ENCODE assay signal across 17 cellular contexts in genomic region chr2:24740142-24740541, GRCh38. TPM values are rescaled to one million over a fixed set of nuclear protein-coding genes. Genes with fewer than 3 reads are reported as not detected.
DNase-seq lines count a peak whose midpoint lies in the region; ATAC-seq, FAIRE-seq and TF ChIP-seq lines count a peak whose summit lies in the region.
"Had no signal": no experiment of that assay in that cellular context is flagged by ENCODE, and none has a peak within 500 bp of the region (broad histone marks: within the 10 kb centered on the region; RNA-seq: fewer than 3 reads in every experiment).

No MANE protein-coding gene starts in this region.

- no peaks in the 10 kb centered on the region for H3K9me3 Mint-ChIP-seq in effector memory CD8-positive, alpha-beta T cell
- H3K9me3 Mint-ChIP-seq: HFFc6 had no signal

- H3K27me3 ChIP-seq in HepG2 (ENCODE audit: control insufficient read depth in 1 of 2, insufficient read depth in 2 of 2, low read length in 2 of 2) (no peaks in the 10 kb centered on the region), right lobe of liver (no peaks in the 10 kb centered on the region), spleen (replicated peaks in 1 of 7) (no peaks in the 10 kb centered on the region)
- H3K27me3 ChIP-seq: BLaER1 had no signal

- no peak overlapping the region for H3K4me2 ChIP-seq in HepG2 (ENCODE audit: low read depth, low read length)
- H3K4me2 ChIP-seq: BLaER1 had no signal

- ATAC-seq in HepG2, result peak; percentile 69
- ATAC-seq in right lobe of liver, result no peak
- ATAC-seq in effector memory CD8-positive, alpha-beta T cell (replicated peaks), result no peak
- no peak for ATAC-seq in GM19328 (IDR thresholded peaks at IDR 0.05; ENCODE audit: unreplicated experiment)
- no peak for ATAC-seq in GM18858 (IDR thresholded peaks at IDR 0.05; ENCODE audit: unreplicated experiment)
- no peak for ATAC-seq in GM19023 (IDR thresholded peaks at IDR 0.05; ENCODE audit: unreplicated experiment)
- ATAC-seq: GM12878, K562 had no signal

- H3K36me3 Mint-ChIP-seq in effector memory CD8-positive, alpha-beta T cell (ENCODE audit: insufficient read depth), result peaks cover 38% of the 10 kb centered on the region

- no peak for FAIRE-seq in HepG2 (lab: Jason Lieb, UNC)
- FAIRE-seq: GM12878, GM18507, K562 had no signal

- BruUV-seq in HepG2 (replicated peaks; lab: Mats Ljungman, UMichigan), result no TSS peak

- no peaks in the 10 kb centered on the region for H3K9me3 ChIP-seq in HepG2 (ENCODE audit: low read length)
- no peaks in the 10 kb centered on the region for H3K9me3 ChIP-seq in right lobe of liver
- H3K9me3 ChIP-seq in spleen, result no peaks in the 10 kb centered on the region
- H3K9me3 ChIP-seq: BLaER1 had no signal

- POLR2A ChIA-PET in HepG2 (lab: Yijun Ruan, JAX), result no interaction called here

- TF ChIP-seq RAD21 in HepG2 (CRISPR knock-in tag; IDR thresholded peaks at IDR 0.05), result no peak

- H3K4me1 ChIP-seq in HepG2 (ENCODE audit: insufficient read depth, low read length), result no peaks in the 10 kb centered on the region
- no peaks in the 10 kb centered on the region for H3K4me1 ChIP-seq in right lobe of liver
- H3K4me1 ChIP-seq in spleen, result peaks cover 0 to 15% (median 2%) of the 10 kb centered on the region in 6 donors
- H3K4me1 ChIP-seq: BLaER1 had no signal

- in situ Hi-C loops in HepG2 (cut with HindIII; ENCODE audit: extremely low pct_ligation_motif_present, low pct_unique_long_range_greater_than_20kb), result no loop called here

- H4K20me1 ChIP-seq in HepG2 (ENCODE audit: insufficient read depth, low read length), result no peaks in the 10 kb centered on the region
- H4K20me1 ChIP-seq: BLaER1 had no signal

- intact Hi-C loops in HepG2 (cut with micrococcal nuclease; ENCODE audit: unreplicated experiment), result no loop called here
- intact Hi-C loops in right lobe of liver (cut with DNase I), result no loop called here
- intact Hi-C loops in spleen (cut with DNase I; ENCODE audit: low total_unique reads), result no loop called here

- H3K4me1 Mint-ChIP-seq in effector memory CD8-positive, alpha-beta T cell (ENCODE audit: low read depth in 2 of 2), result peaks cover 0 to 49% of the 10 kb centered on the region in 2 donors

- H3K27me3 Mint-ChIP-seq in effector memory CD8-positive, alpha-beta T cell, result no peaks in the 10 kb centered on the region

- H3K27ac ChIP-seq in HepG2 (ENCODE audit: extremely low read length, insufficient read depth, low read length) (no peak overlapping the region), right lobe of liver (no peak overlapping the region), spleen (peak overlapping the region in 6 of 8 donors; percentile 2 to 71 (median 21))
- H3K27ac ChIP-seq: BLaER1 had no signal

- H3K27ac Mint-ChIP-seq in effector memory CD8-positive, alpha-beta T cell, result peak overlapping the region; percentile 72 to 93
- H3K27ac Mint-ChIP-seq: HFFc6 had no signal

- 38% methylated on average over 1 of the region's 1 CpG for WGBS in HepG2 (ENCODE audit: low lambda C conversion rate)
- 90% methylated on average over 1 of the region's 1 CpG for WGBS in right lobe of liver (ENCODE audit: insufficient coverage, low coverage, low lambda C conversion rate, missing lambda C conversion rate)
- WGBS in spleen, 5 donors, result 82 to 100% (median 88%) methylated on average over 1 of the region's 1 CpG

- TF ChIP-seq POLR2A in HepG2 (IDR thresholded peaks at IDR 0.05; ENCODE audit: insufficient read depth in 1 of 2, low read depth in 2 of 2, low read length in 2 of 2) (no peak), right lobe of liver (IDR thresholded peaks at IDR 0.05) (no peak), spleen (IDR thresholded peaks at IDR 0.05) (no peak)

- H3K79me2 ChIP-seq in HepG2 (ENCODE audit: insufficient read depth, low read length), result no peaks in the 10 kb centered on the region

- no peak for DNase-seq in HepG2 (ENCODE audit: low spot score)
- DNase-seq in right lobe of liver, result no peak
- no peak for DNase-seq in effector memory CD8-positive, alpha-beta T cell
- DNase-seq in spleen, result no peak
- DNase-seq: 8988T, AML-193, DMS79, GOT3, HCEC 1CT, HFFc6 had no signal

- H2AFZ ChIP-seq in HepG2 (ENCODE audit: low read length), result no peak overlapping the region

- H3K9ac ChIP-seq in HepG2 (ENCODE audit: insufficient read depth, low read depth, low read length), result no peak overlapping the region
- H3K9ac ChIP-seq: BLaER1 had no signal

- TF ChIP-seq CTCF in HepG2 (CRISPR knock-in tag; IDR thresholded peaks at IDR 0.05) (no peak), right lobe of liver (IDR thresholded peaks at IDR 0.05) (no peak), spleen (IDR thresholded peaks at IDR 0.05 in 8 of 11, conservative IDR thresholded peaks at IDR 0.05 in 3 of 11) (no peak)

- CTCF ChIA-PET in HepG2 (lab: Yijun Ruan, JAX; ENCODE audit: low intra/inter-chr PET ratio, low total read pairs), result no interaction called here

- H3K36me3 ChIP-seq in HepG2 (replicated peaks in 1 of 2; ENCODE audit: control insufficient read depth in 1 of 2, insufficient read depth in 2 of 2, low read length in 2 of 2), result peaks cover 1 to 13% of the 10 kb centered on the region in 2 experiments; a peak in 2 of 5 replicates
- peaks cover 0 to 6% (median 2%) of the 10 kb centered on the region in 4 donors for H3K36me3 ChIP-seq in right lobe of liver
- peaks cover 0 to 65% (median 18%) of the 10 kb centered on the region in 6 donors for H3K36me3 ChIP-seq in spleen

- no peak overlapping the region for H3K4me3 ChIP-seq in HepG2 (replicated peaks in 1 of 3; ENCODE audit: insufficient read depth in 1 of 3, low read depth in 2 of 3, low read length in 3 of 3)
- no peak overlapping the region for H3K4me3 ChIP-seq in right lobe of liver
- no peak overlapping the region for H3K4me3 ChIP-seq in spleen
- H3K4me3 ChIP-seq: BLaER1, GM12878, K562 had no signal

- no peak for TF ChIP-seq EP300 in HepG2 (IDR thresholded peaks at IDR 0.05; ENCODE audit: low read depth in 2 of 2, low read length in 2 of 2)
- TF ChIP-seq EP300 in HepG2 (CRISPR knock-in tag; IDR thresholded peaks at IDR 0.05; ENCODE audit: borderline replicate concordance), result no peak

- H3K4me3 Mint-ChIP-seq in effector memory CD8-positive, alpha-beta T cell, result peak overlapping the region in 1 of 2 donors; percentile 58
- H3K4me3 Mint-ChIP-seq: HFFc6 had no signal

TF ChIP-seq in HepG2, 621 proteins besides CTCF, POLR2A, EP300 and RAD21 (continues in another document):
- TF ChIP-seq ADNP (CRISPR knock-in tag; IDR thresholded peaks at IDR 0.05), result no peak
- no peak for TF ChIP-seq POLR2AphosphoS5 (IDR thresholded peaks at IDR 0.05; ENCODE audit: low read depth, low read length)

RNA-seq across cellular contexts. Expression of gene PTRHD1, which starts 53.0 kb away (rescaled TPM):
- 69.1 and 72.6 TPM in 2 replicates for total RNA-seq in HepG2 (2016; rRNA removed; fragmentation: Illumina TruSeq; extraction: Trizol)
- total RNA-seq in HepG2 (2016; cell fraction: cytosol; rRNA removed; fragmentation: Illumina TruSeq; extraction: Trizol; ENCODE audit: low read depth), result 60.4 and 67.3 TPM in 2 replicates
- total RNA-seq in HepG2 (2016; cell fraction: insoluble cytoplasmic fraction; rRNA removed; fragmentation: Illumina TruSeq; extraction: Trizol), result 72.7 and 87.7 TPM in 2 replicates
- total RNA-seq in HepG2 (2016; cell fraction: membrane; rRNA removed; fragmentation: Illumina TruSeq; extraction: Trizol), result 94.1 and 99.1 TPM in 2 replicates
- 23.3 and 24.3 TPM in 2 replicates for total RNA-seq in HepG2 (2016; cell fraction: nucleus; rRNA removed; fragmentation: Illumina TruSeq; extraction: Trizol)
- 75.4 and 90.8 TPM in 2 replicates for polyA plus RNA-seq in HepG2 (2011; rRNA removed)
- polyA plus RNA-seq in HepG2 (2011; cell fraction: cytosol; rRNA removed), result 56.6 and 90.9 TPM in 2 replicates
- 25.2 and 28.1 TPM in 2 replicates for polyA plus RNA-seq in HepG2 (2011; cell fraction: nucleus; rRNA removed)
- polyA plus RNA-seq in HepG2 (2012), result 66.4 and 75.5 TPM in 2 replicates
- polyA plus RNA-seq in HepG2 (2016; cell fraction: cytosol; fragmentation: Illumina TruSeq; extraction: Trizol; ENCODE audit: low read depth), result 77.6 and 78.5 TPM in 2 replicates
- 76.5 and 83.9 TPM in 2 replicates for polyA plus RNA-seq in HepG2 (2016; cell fraction: insoluble cytoplasmic fraction; fragmentation: Illumina TruSeq; extraction: Trizol; ENCODE audit: low read depth)
- 88.1 and 94.4 TPM in 2 replicates for polyA plus RNA-seq in HepG2 (2016; cell fraction: membrane; fragmentation: Illumina TruSeq; extraction: Trizol; ENCODE audit: low read depth)
- 51.1 and 58.4 TPM in 2 replicates for polyA plus RNA-seq in HepG2 (2016; cell fraction: nucleus; fragmentation: Illumina TruSeq; extraction: Trizol; ENCODE audit: insufficient read depth, low read depth)
- polyA minus RNA-seq in HepG2 (2011; rRNA and poly(A)+ RNA removed; ENCODE audit: low replicate concordance), result 41.5 and 57.2 TPM in 2 replicates
- polyA minus RNA-seq in HepG2 (2011; cell fraction: cytosol; rRNA and poly(A)+ RNA removed), result 8.2 and 15.7 TPM in 2 replicates
- 25.1 and 28.7 TPM in 2 replicates for polyA minus RNA-seq in HepG2 (2011; cell fraction: nucleus; rRNA and poly(A)+ RNA removed)
- total RNA-seq in right lobe of liver, result 10 to 100 TPM; 10.1 to 16.4 (median 15.3) TPM
- total RNA-seq in spleen, result 10 to 100 TPM; 11.0 to 26.9 (median 20.5) TPM
- 10 to 100 TPM; 36.4 to 42.0 (median 36.5) TPM for polyA plus RNA-seq in spleen

RNA-seq across cellular contexts. Expression of gene CENPO, which starts 53.1 kb away (rescaled TPM):
- total RNA-seq in HepG2 (2016; rRNA removed; fragmentation: Illumina TruSeq; extraction: Trizol), result 35.5 and 41.4 TPM in 2 replicates
- total RNA-seq in HepG2 (2016; cell fraction: cytosol; rRNA removed; fragmentation: Illumina TruSeq; extraction: Trizol; ENCODE audit: low read depth), result 8.3 and 11.5 TPM in 2 replicates
- total RNA-seq in HepG2 (2016; cell fraction: insoluble cytoplasmic fraction; rRNA removed; fragmentation: Illumina TruSeq; extraction: Trizol), result 35.8 and 39.7 TPM in 2 replicates
- total RNA-seq in HepG2 (2016; cell fraction: membrane; rRNA removed; fragmentation: Illumina TruSeq; extraction: Trizol), result 17.2 and 19.2 TPM in 2 replicates
- 37.7 and 41.8 TPM in 2 replicates for total RNA-seq in HepG2 (2016; cell fraction: nucleus; rRNA removed; fragmentation: Illumina TruSeq; extraction: Trizol)
- 15.0 and 19.7 TPM in 2 replicates for polyA plus RNA-seq in HepG2 (2011; rRNA removed)
- polyA plus RNA-seq in HepG2 (2011; cell fraction: cytosol; rRNA removed), result 11.4 and 14.1 TPM in 2 replicates
- polyA plus RNA-seq in HepG2 (2011; cell fraction: nucleus; rRNA removed), result 21.1 and 29.9 TPM in 2 replicates
- 7.0 and 12.0 TPM in 2 replicates for polyA plus RNA-seq in HepG2 (2012)
- 4.1 and 8.1 TPM in 2 replicates for polyA plus RNA-seq in HepG2 (2016; cell fraction: cytosol; fragmentation: Illumina TruSeq; extraction: Trizol; ENCODE audit: low read depth)
- polyA plus RNA-seq in HepG2 (2016; cell fraction: insoluble cytoplasmic fraction; fragmentation: Illumina TruSeq; extraction: Trizol; ENCODE audit: low read depth), result 36.7 and 40.3 TPM in 2 replicates
- 11.8 and 13.7 TPM in 2 replicates for polyA plus RNA-seq in HepG2 (2016; cell fraction: membrane; fragmentation: Illumina TruSeq; extraction: Trizol; ENCODE audit: low read depth)
- 53.5 and 60.4 TPM in 2 replicates for polyA plus RNA-seq in HepG2 (2016; cell fraction: nucleus; fragmentation: Illumina TruSeq; extraction: Trizol; ENCODE audit: insufficient read depth, low read depth)
- 43.4 and 73.1 TPM in 2 replicates for polyA minus RNA-seq in HepG2 (2011; rRNA and poly(A)+ RNA removed; ENCODE audit: low replicate concordance)
- 7.8 and 14.2 TPM in 2 replicates for polyA minus RNA-seq in HepG2 (2011; cell fraction: cytosol; rRNA and poly(A)+ RNA removed)
- 38.0 and 52.5 TPM in 2 replicates for polyA minus RNA-seq in HepG2 (2011; cell fraction: nucleus; rRNA and poly(A)+ RNA removed)
- total RNA-seq in right lobe of liver, result 1 to 10 TPM; 1.6 to 6.0 (median 3.1) TPM
- 10 to 100 TPM in 1 of 7 donors, 1 to 10 TPM in 6; 6.8 to 10.4 (median 8.7) TPM for total RNA-seq in spleen
- polyA plus RNA-seq in spleen, result 1 to 10 TPM; 1.7 to 3.4 (median 2.6) TPM

Comparison
In these comparisons a context has a peak if more than half of its experiments do, and no peak if none do; other contexts are left out.
1. H3K27ac ChIP-seq: peak in spleen (6 of 8); none in HepG2 (single experiment) and right lobe of liver (0 of 3).